Comparison of ENCODE assay signal across 8 cellular contexts in genomic region chr16:14628806-14629611, GRCh38. TPM values are rescaled to one million over a fixed set of nuclear protein-coding genes. Genes with fewer than 3 reads are reported as not detected.
DNase-seq lines count a peak whose midpoint lies in the region; ATAC-seq and TF ChIP-seq lines count a peak whose summit lies in the region.

No MANE protein-coding gene starts in this region.

- peaks cover 24% of the 10 kb centered on the region for H3K4me1 ChIP-seq in KMS-11 (ENCODE audit: low read depth, poor library complexity, severe bottlenecking)

- no peaks in the 10 kb centered on the region for H3K27me3 Mint-ChIP-seq in CD4-positive, alpha-beta T cell
- H3K27me3 Mint-ChIP-seq in naive B cell: no peaks in the 10 kb centered on the region

- H3K4me3 ChIP-seq in KMS-11 (IDR thresholded peaks at IDR 0.05; ENCODE audit: insufficient read depth, low read depth, low read length) (peak overlapping the region; percentile 25), cardiac fibroblast (replicated peaks in 1 of 2; ENCODE audit: low read depth in 2 of 2, low read length in 2 of 2) (peak overlapping the region; percentile 93 to 95)

- H3K4me2 ChIP-seq in KMS-11: peak overlapping the region; percentile 73

- H3K27ac Mint-ChIP-seq in CD4-positive, alpha-beta T cell: peak overlapping the region; percentile 93
- H3K27ac Mint-ChIP-seq in naive B cell: peak overlapping the region; percentile 96 to 100 (median 99)

- TF ChIP-seq CTCF in CD4-positive, alpha-beta T cell (IDR thresholded peaks at IDR 0.05): no peak
- no peak for TF ChIP-seq CTCF in KMS-11 (conservative IDR thresholded peaks at IDR 0.05; ENCODE audit: low read depth, low read length)
- TF ChIP-seq CTCF in cardiac fibroblast (IDR thresholded peaks at IDR 0.05; ENCODE audit: low read depth, low read length): no peak

- peaks cover 65% of the 10 kb centered on the region for H3K36me3 Mint-ChIP-seq in CD4-positive, alpha-beta T cell (ENCODE audit: low read depth)
- H3K36me3 Mint-ChIP-seq in naive B cell: peaks cover 8 to 21% of the 10 kb centered on the region in 2 donors

- H3K9me3 Mint-ChIP-seq in CD4-positive, alpha-beta T cell: peaks cover 3% of the 10 kb centered on the region
- H3K9me3 Mint-ChIP-seq in naive B cell: peaks cover 0 to 5% (median 4%) of the 10 kb centered on the region in 7 donors

- intact Hi-C loops in CD4-positive, alpha-beta T cell (cut with DNase I, micrococcal nuclease): no loop called here

- H3K9ac ChIP-seq in KMS-11: peak overlapping the region; percentile 87

- H2AFZ ChIP-seq in KMS-11 (ENCODE audit: low read depth): peak overlapping the region; percentile 75

- CTCF ChIA-PET in CD4-positive, alpha-beta T cell (lab: Charles Lee): interaction anchor here (1.5 kb wide), 1 partner anchor 8 kb away, joined by 3 read pairs; no protein-coding TSS in a partner anchor

- no peaks in the 10 kb centered on the region for H3K9me3 ChIP-seq in CD4-positive, alpha-beta T cell (ENCODE audit: control insufficient read depth, low read length)

- peaks cover 24% of the 10 kb centered on the region for H3K79me2 ChIP-seq in KMS-11 (ENCODE audit: insufficient read depth, low read depth)

- no peak for ATAC-seq in CD4-positive, alpha-beta T cell (ENCODE audit: poor library complexity)
- ATAC-seq in naive B cell (ENCODE audit: low read depth in 2 of 2) (no peak), HG03469 (IDR thresholded peaks at IDR 0.05; ENCODE audit: unreplicated experiment) (no peak), GM19324 (IDR thresholded peaks at IDR 0.05; ENCODE audit: low FRiP score, unreplicated experiment) (no peak)

- peaks cover under 1% of the 10 kb centered on the region; the same call in 1 of the 2 replicates for H4K20me1 ChIP-seq in KMS-11 (ENCODE audit: insufficient read depth)

- no peak for DNase-seq in CD4-positive, alpha-beta T cell
- DNase-seq in cardiac fibroblast (ENCODE audit: low read depth in 2 of 2) (peak; percentile 8 to 12), naive B cell (no peak), GM19240 (ENCODE audit: insufficient read length, low spot score) (no peak)
- DNase-seq in stimulated activated naive CD4-positive, alpha-beta T cell treated with Interleukin-2 at 50 U/mL for 16 hours (lab: John Stamatoyannopoulos, UW): no peak

- peak overlapping the region; percentile 87 for H3K27ac ChIP-seq in CD4-positive, alpha-beta T cell (ENCODE audit: low read depth, low read length)
- H3K27ac ChIP-seq in KMS-11: peak overlapping the region; percentile 70; the same call in 1 of the 2 replicates

- POLR2A ChIA-PET in CD4-positive, alpha-beta T cell (lab: Charles Lee): interaction anchor here (1.9 kb wide), 1 partner anchor 709 kb away, joined by 9 read pairs; the partner anchor contains the start of gene ERCC4

- H3K4me1 Mint-ChIP-seq in CD4-positive, alpha-beta T cell (ENCODE audit: low read depth): peaks cover 46% of the 10 kb centered on the region
- peaks cover 21 to 46% (median 32%) of the 10 kb centered on the region in 3 donors for H3K4me1 Mint-ChIP-seq in naive B cell

- H3K36me3 ChIP-seq in KMS-11 (ENCODE audit: insufficient read depth): peaks cover 5% of the 10 kb centered on the region; the same call in 1 of the 2 replicates

- H3K4me3 Mint-ChIP-seq in CD4-positive, alpha-beta T cell: peak overlapping the region; percentile 86
- peak overlapping the region; percentile 80 to 97 (median 90) for H3K4me3 Mint-ChIP-seq in naive B cell

- no peaks in the 10 kb centered on the region for H3K27me3 ChIP-seq in CD4-positive, alpha-beta T cell (ENCODE audit: control insufficient read depth, insufficient read depth, low read length)
- H3K27me3 ChIP-seq in KMS-11 (ENCODE audit: insufficient read depth, low read depth): no peaks in the 10 kb centered on the region

RNA-seq across cellular contexts. Expression of gene PARN, which starts 1.1 kb away (rescaled TPM):
- total RNA-seq in CD4-positive, alpha-beta T cell: 10 to 100 TPM; 27.4 to 28.2 TPM
- polyA plus RNA-seq in naive B cell (ENCODE audit: low read depth in 6 of 6): 10 to 100 TPM; 43.7 to 64.7 (median 55.4) TPM

RNA-seq across cellular contexts. Expression of gene BFAR, which starts 3.7 kb away (rescaled TPM):
- 10 to 100 TPM; 36.9 to 37.6 TPM for total RNA-seq in CD4-positive, alpha-beta T cell
- 10 to 100 TPM; 29.0 to 46.6 (median 40.4) TPM for polyA plus RNA-seq in naive B cell (ENCODE audit: low read depth in 6 of 6)

Comparison
In these comparisons a context has a peak if more than half of its experiments do, and no peak if none do; other contexts are left out.
1. DNase-seq: peak in cardiac fibroblast (2 of 2); none in CD4-positive, alpha-beta T cell (0 of 10), naive B cell (single experiment), GM19240 (single experiment) and stimulated activated naive CD4-positive, alpha-beta T cell treated with Interleukin-2 at 50 U/mL for 16 hours (single experiment).